ENCODE assay signal across 9 cellular contexts in the genomic region with DNA sequence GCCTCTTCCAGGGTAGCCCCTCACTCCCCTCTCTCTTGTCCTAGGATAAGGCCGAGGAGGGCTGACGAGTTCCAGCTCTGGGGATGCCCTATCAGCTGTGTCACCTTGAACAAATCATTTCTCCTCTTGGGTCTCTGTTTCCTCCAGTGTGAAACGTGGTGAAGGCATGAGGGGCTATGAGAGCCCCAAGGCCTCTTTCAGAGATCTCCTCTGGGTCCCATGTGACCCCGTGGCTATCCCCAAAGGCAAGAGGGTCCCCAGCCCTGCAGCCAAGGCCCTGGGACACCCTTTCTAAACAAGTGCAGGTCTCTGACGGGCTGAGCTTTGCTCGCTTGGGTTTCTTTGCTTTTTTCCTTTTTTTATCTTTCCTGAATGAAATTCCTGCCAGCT. TPM values are rescaled to one million over a fixed set of nuclear protein-coding genes. Genes with fewer than 3 reads are reported as not detected.
DNase-seq lines count a peak whose midpoint lies in the region; TF ChIP-seq lines count a peak whose summit lies in the region.
"Had no signal": no experiment of that assay in that cellular context is flagged by ENCODE, and none has a peak within 500 bp of the region (broad histone marks: within the 10 kb centered on the region; RNA-seq: fewer than 3 reads in every experiment).

No MANE protein-coding gene starts in this region.

- H3K4me3 ChIP-seq in GM23248, result peak overlapping the region; percentile 71
- H3K4me3 ChIP-seq in SK-N-MC, result peak overlapping the region; percentile 65
- peak overlapping the region; percentile 38 to 61 (median 54) for H3K4me3 ChIP-seq in fibroblast of lung (replicated peaks in 1 of 4; ENCODE audit: control extremely low read depth in 1 of 4, insufficient read depth in 1 of 4, low read depth in 3 of 4, low read length in 4 of 4)
- peak overlapping the region; percentile 15 to 46 (median 44) for H3K4me3 ChIP-seq in sigmoid colon
- H3K4me3 ChIP-seq: MG63 had no signal

- peak overlapping the region; percentile 76 for H3K9ac ChIP-seq in GM23248
- H3K9ac ChIP-seq in SK-N-MC (ENCODE audit: insufficient read length), result no peak overlapping the region
- no peak overlapping the region for H3K9ac ChIP-seq in fibroblast of lung (ENCODE audit: insufficient read depth, low read length)

- H3K4me2 ChIP-seq in GM23248 (ENCODE audit: unreplicated experiment) (peak overlapping the region; percentile 84), fibroblast of lung (ENCODE audit: extremely low read depth, insufficient read depth, low read length) (peak overlapping the region; percentile 67)

- in situ Hi-C loops in GM23248 (cut with MboI), result loop anchor here (25.0 kb wide), 1 partner anchor 497 kb away; no protein-coding TSS in a partner anchor

- DNase-seq in GM23248 (peak; percentile 14), SK-N-MC (ENCODE audit: low read depth, low spot score) (no peak), fibroblast of lung (ENCODE audit: low read depth in 2 of 2) (no peak), sigmoid colon (peak; percentile 66), NCI-H1092 treated with DMSO at 0.1 percent for 48 hours (lab: John Stamatoyannopoulos, UW) (no peak), NCI-H526 treated with DMSO at 0.1 percent for 48 hours (lab: John Stamatoyannopoulos, UW) (no peak), HT-29 (ENCODE audit: low spot score) (no peak), GF-D8 (lab: John Stamatoyannopoulos, UW) (no peak)

- no peaks in the 10 kb centered on the region for H4K20me1 ChIP-seq in GM23248 (ENCODE audit: insufficient read depth)
- H4K20me1 ChIP-seq in fibroblast of lung (ENCODE audit: control insufficient read depth, extremely low read depth, insufficient read depth, low read length), result no peaks in the 10 kb centered on the region

- H3F3A ChIP-seq in GM23248 (ENCODE audit: insufficient read depth), result peaks cover 10% of the 10 kb centered on the region; the same call in 1 of the 2 replicates

- no peaks in the 10 kb centered on the region for H3K9me3 ChIP-seq in GM23248 (ENCODE audit: low read depth)
- H3K9me3 ChIP-seq in SK-N-MC (ENCODE audit: low read depth, low read length), result no peaks in the 10 kb centered on the region
- no peaks in the 10 kb centered on the region for H3K9me3 ChIP-seq in fibroblast of lung (ENCODE audit: control insufficient read depth, insufficient read depth, low read depth, low read length)
- H3K9me3 ChIP-seq in sigmoid colon, result no peaks in the 10 kb centered on the region
- H3K9me3 ChIP-seq: MG63 had no signal

- no peak for TF ChIP-seq EP300 in sigmoid colon (IDR thresholded peaks at IDR 0.05)

- peaks cover 6% of the 10 kb centered on the region for H3K4me1 ChIP-seq in GM23248 (ENCODE audit: insufficient read depth)
- peaks cover 4% of the 10 kb centered on the region for H3K4me1 ChIP-seq in fibroblast of lung (ENCODE audit: control insufficient read depth, extremely low read depth, insufficient read depth, low read length)
- peaks cover 0 to 17% (median 15%) of the 10 kb centered on the region in 4 donors for H3K4me1 ChIP-seq in sigmoid colon

- no peaks in the 10 kb centered on the region for H3K9me2 ChIP-seq in GM23248 (ENCODE audit: insufficient read depth)

- no peak for TF ChIP-seq POLR2A in sigmoid colon (IDR thresholded peaks at IDR 0.05)

- no peak overlapping the region for H3K27ac ChIP-seq in GM23248
- H3K27ac ChIP-seq in SK-N-MC, result no peak overlapping the region
- no peak overlapping the region for H3K27ac ChIP-seq in fibroblast of lung (ENCODE audit: insufficient read depth, low read length)
- peak overlapping the region in 1 of 4 donors; percentile 41 for H3K27ac ChIP-seq in sigmoid colon

- no peaks in the 10 kb centered on the region for H3K36me3 ChIP-seq in GM23248 (ENCODE audit: low read depth)
- no peaks in the 10 kb centered on the region for H3K36me3 ChIP-seq in SK-N-MC (ENCODE audit: insufficient read depth, low read length)
- no peaks in the 10 kb centered on the region for H3K36me3 ChIP-seq in fibroblast of lung (ENCODE audit: control insufficient read depth, insufficient read depth, low read length)
- no peaks in the 10 kb centered on the region for H3K36me3 ChIP-seq in sigmoid colon
- H3K36me3 ChIP-seq: MG63 had no signal

- no peaks in the 10 kb centered on the region for H3K27me3 ChIP-seq in GM23248 (replicated peaks; ENCODE audit: insufficient read depth)
- H3K27me3 ChIP-seq in fibroblast of lung (ENCODE audit: control insufficient read depth, insufficient read depth, low read length), result no peaks in the 10 kb centered on the region
- H3K27me3 ChIP-seq in sigmoid colon, result peaks cover 0 to 20% (median 7%) of the 10 kb centered on the region in 3 donors

- intact Hi-C loops in sigmoid colon (cut with DNase I), result loop anchor here (10.0 kb wide), 2 partner anchors 294 to 514 kb away; no protein-coding TSS in a partner anchor

- H2AFZ ChIP-seq in GM23248 (peak overlapping the region; percentile 81), fibroblast of lung (ENCODE audit: low read length) (peak overlapping the region; percentile 21)

- H3K79me2 ChIP-seq in GM23248 (ENCODE audit: insufficient read depth) (peaks cover 24% of the 10 kb centered on the region), fibroblast of lung (ENCODE audit: control insufficient read depth, insufficient read depth, low read length) (no peaks in the 10 kb centered on the region)

- 4% methylated on average over 6 of the region's 6 CpGs for WGBS in GM23248 (ENCODE audit: low coverage in 1 of 2, low lambda C conversion rate in 2 of 2, missing lambda C conversion rate in 2 of 2), 2 experiments
- 4% methylated on average over 6 of the region's 6 CpGs for WGBS in sigmoid colon, 2 donors

- TF ChIP-seq CTCF in fibroblast of lung (conservative IDR thresholded peaks at IDR 0.05 in 1 of 2, IDR thresholded peaks at IDR 0.05 in 1 of 2; ENCODE audit: low read depth in 1 of 2, low read length in 2 of 2) (no peak), sigmoid colon (IDR thresholded peaks at IDR 0.05) (no peak)

RNA-seq across cellular contexts. Expression of a gene that starts 25.5 kb away (rescaled TPM):
- 102 and 142 TPM in 2 replicates for total RNA-seq in GM23248 (2014; rRNA removed; shearing (Covaris generic))
- polyA plus RNA-seq in GM23248 (2016; fragmentation: Nextera tagmentation; extraction: Ambion mirVana) (113 and 115 TPM in 2 replicates), fibroblast of lung (86.2 and 97.8 TPM in 2 replicates), sigmoid colon (10 to 100 TPM; 10.2 to 47.1 (median 11.1) TPM)
- total RNA-seq in fibroblast of lung (122 and 138 TPM in 2 replicates), sigmoid colon (10 to 100 TPM; 55.0 to 75.4 (median 67.8) TPM)
- 53.2 and 57.1 TPM in 2 replicates for polyA plus RNA-seq in fibroblast of lung (2012)
- 33.6 and 39.7 TPM in 2 replicates for polyA minus RNA-seq in fibroblast of lung (ENCODE audit: low replicate concordance)
- total RNA-seq in HT-29 (2014; rRNA removed; shearing (Covaris generic)), result 59.7 and 72.9 TPM in 2 replicates

Comparison
In these comparisons a context has a peak if more than half of its experiments do, and no peak if none do; other contexts are left out.
1. DNase-seq: peak in GM23248 (single experiment) and sigmoid colon (single experiment); none in SK-N-MC (single experiment), fibroblast of lung (0 of 2), NCI-H1092 treated with DMSO at 0.1 percent for 48 hours (single experiment), NCI-H526 treated with DMSO at 0.1 percent for 48 hours (single experiment), HT-29 (single experiment) and GF-D8 (single experiment).
2. Peak in every context shown above with its lines, with median percentiles within 50 percentile points of each other: H3K4me3 ChIP-seq.